ENCODE assay signal across 1 cellular context in genomic region chr13:22238269-22238668, GRCh38.
TF ChIP-seq lines count a peak whose summit lies in the region.

No MANE protein-coding gene starts in this region.

TF ChIP-seq in IMR-90, 13 proteins besides CTCF, POLR2A, EP300 and RAD21:
- no peak for TF ChIP-seq NFE2L2 (IDR thresholded peaks at IDR 0.05; ENCODE audit: low read depth, low read length)
- TF ChIP-seq MAFK (IDR thresholded peaks at IDR 0.05; ENCODE audit: low read depth, low read length): no peak
- no peak for TF ChIP-seq USF2 (IDR thresholded peaks at IDR 0.05; ENCODE audit: low read depth, low read length)
- TF ChIP-seq SMC3 (IDR thresholded peaks at IDR 0.05; ENCODE audit: low read depth, low read length): no peak
- no peak for TF ChIP-seq CEBPB (IDR thresholded peaks at IDR 0.05; ENCODE audit: low read depth, low read length)
